Comparison of ENCODE assay signal across 12 cellular contexts in genomic region chr6:89023591-89024441, GRCh38. TPM values are rescaled to one million over a fixed set of nuclear protein-coding genes. Genes with fewer than 3 reads are reported as not detected.
DNase-seq lines count a peak whose midpoint lies in the region; ATAC-seq and TF ChIP-seq lines count a peak whose summit lies in the region.
"Had no signal": no experiment of that assay in that cellular context is flagged by ENCODE, and none has a peak within 500 bp of the region (broad histone marks: within the 10 kb centered on the region; RNA-seq: fewer than 3 reads in every experiment).

No MANE protein-coding gene starts in this region.

- DNase-seq in HS-5 (ENCODE audit: low read depth) (peak; percentile 8), mammary epithelial cell (peak; percentile 30), right atrium auricular region (ENCODE audit: low spot score) (peak; percentile 74), gastrocnemius medialis (peak in 1 of 2 donors; percentile 29), HuH-7 (ENCODE audit: low spot score) (no peak), islet precursor cell (no peak)
- no peak for DNase-seq in stimulated activated CD4-positive, alpha-beta T cell treated with anti-CD3 and anti-CD28 coated beads, Interleukin-15, amount 100 ng/mL, for 24 hours
- DNase-seq: activated CD4-positive, alpha-beta T cell treated with anti-CD3 and anti-CD28 coated beads, Interleukin-2, amount 50 U/mL, for 48 hours; activated naive CD4-positive, alpha-beta T cell treated with anti-CD3 and anti-CD28 coated beads, Interleukin-2, amount 50 U/mL, for 16 hours; SJCRH30 had no signal

- in situ Hi-C loops in mammary epithelial cell (cut with MboI; ENCODE audit: low sequenced_read_pairs in 2 of 2) (no loop called here), gastrocnemius medialis (cut with MboI; ENCODE audit: low sequenced_read_pairs in 4 of 4) (no loop called here)

- H3K36me3 ChIP-seq in mammary epithelial cell (ENCODE audit: insufficient read depth, low read length): no peaks in the 10 kb centered on the region
- H3K36me3 ChIP-seq in right atrium auricular region: no peaks in the 10 kb centered on the region
- H3K36me3 ChIP-seq in gastrocnemius medialis: no peaks in the 10 kb centered on the region
- H3K36me3 ChIP-seq: SJCRH30 had no signal

- 80% methylated on average over 1 of the region's 4 CpGs for WGBS in mammary epithelial cell (ENCODE audit: low coverage, missing lambda C conversion rate)

- TF ChIP-seq CTCF in mammary epithelial cell (conservative IDR thresholded peaks at IDR 0.05 in 1 of 2, IDR thresholded peaks at IDR 0.05 in 1 of 2; ENCODE audit: extremely low read depth in 1 of 2, insufficient read depth in 1 of 2, low read depth in 1 of 2, low read length in 2 of 2) (no peak), right atrium auricular region (IDR thresholded peaks at IDR 0.05) (no peak), gastrocnemius medialis (IDR thresholded peaks at IDR 0.05 in 4 of 5, conservative IDR thresholded peaks at IDR 0.05 in 1 of 5) (no peak)

- BruUV-seq in mammary epithelial cell (replicated peaks; lab: Mats Ljungman, UMichigan): no TSS peak

- H2AFZ ChIP-seq in mammary epithelial cell (ENCODE audit: low read depth, low read length): peak overlapping the region; percentile 42

- no peak overlapping the region for H3K9ac ChIP-seq in mammary epithelial cell (ENCODE audit: insufficient read depth, low read length)

- H3K27me3 ChIP-seq in mammary epithelial cell (ENCODE audit: insufficient read depth, low read length): no peaks in the 10 kb centered on the region
- H3K27me3 ChIP-seq in right atrium auricular region: no peaks in the 10 kb centered on the region
- no peaks in the 10 kb centered on the region for H3K27me3 ChIP-seq in gastrocnemius medialis
- H3K27me3 ChIP-seq: SJCRH30 had no signal

- H3K4me2 ChIP-seq in mammary epithelial cell (ENCODE audit: insufficient read depth, low read depth, low read length): no peak overlapping the region

- H3K79me2 ChIP-seq in mammary epithelial cell (ENCODE audit: insufficient read depth, low read length): no peaks in the 10 kb centered on the region

- peaks cover 28% of the 10 kb centered on the region for H3K4me1 ChIP-seq in mammary epithelial cell (ENCODE audit: insufficient read depth, low read length)
- H3K4me1 ChIP-seq in right atrium auricular region: peaks cover 0 to 34% of the 10 kb centered on the region in 2 donors
- H3K4me1 ChIP-seq in gastrocnemius medialis: peaks cover 31 to 32% of the 10 kb centered on the region in 2 donors
- H3K4me1 ChIP-seq: SJCRH30 had no signal

- ATAC-seq in gastrocnemius medialis (peak; percentile 49 to 78), HG03045 (IDR thresholded peaks at IDR 0.05; ENCODE audit: unreplicated experiment) (no peak)

- H3K4me3 ChIP-seq in mammary epithelial cell (replicated peaks in 1 of 3; ENCODE audit: insufficient read depth in 1 of 3, low read depth in 2 of 3, low read length in 3 of 3) (no peak overlapping the region), right atrium auricular region (no peak overlapping the region), gastrocnemius medialis (no peak overlapping the region)
- H3K4me3 ChIP-seq: SJCRH30 had no signal

- TF ChIP-seq POLR2A in gastrocnemius medialis (IDR thresholded peaks at IDR 0.05): no peak

- dilution Hi-C loops in mammary epithelial cell (cut with HindIII; ENCODE audit: low sequenced_read_pairs): no loop called here

- intact Hi-C loops in mammary epithelial cell (cut with micrococcal nuclease): no loop called here
- intact Hi-C loops in gastrocnemius medialis (cut with DNase I; ENCODE audit: low total_unique reads): loop anchor here (2.0 kb wide), 1 partner anchor 41 kb away; no protein-coding TSS in a partner anchor

- no peaks in the 10 kb centered on the region for H4K20me1 ChIP-seq in mammary epithelial cell (ENCODE audit: insufficient read depth, low read length)

- CTCF ChIA-PET in mammary epithelial cell (lab: Charles Lee; ENCODE audit: low non-redundant PET): interaction anchor here (0.6 kb wide), 1 partner anchor 324 kb away, joined by 3 read pairs; no protein-coding TSS in a partner anchor

- H3K9me3 ChIP-seq in mammary epithelial cell (replicated peaks; ENCODE audit: insufficient read depth, low read length) (no peaks in the 10 kb centered on the region), right atrium auricular region (no peaks in the 10 kb centered on the region), gastrocnemius medialis (no peaks in the 10 kb centered on the region)
- H3K9me3 ChIP-seq: SJCRH30 had no signal

- H3K27ac ChIP-seq in mammary epithelial cell (ENCODE audit: insufficient read depth, low read depth, low read length): no peak overlapping the region
- peak overlapping the region; percentile 42 to 75 for H3K27ac ChIP-seq in right atrium auricular region
- H3K27ac ChIP-seq in gastrocnemius medialis: peak overlapping the region; percentile 49 to 78 (median 62)
- H3K27ac ChIP-seq: C4-2B, SJCRH30 had no signal

RNA-seq across cellular contexts. Expression of gene PNRC1, which starts 56.7 kb away (rescaled TPM):
- 10 to 100 TPM; 56.6 to 75.0 TPM for total RNA-seq in mammary epithelial cell
- polyA plus RNA-seq in mammary epithelial cell: 4.7 TPM
- 27.0 TPM for polyA minus RNA-seq in mammary epithelial cell
- 100 to 1,000 TPM; 180 to 201 TPM for total RNA-seq in right atrium auricular region
- total RNA-seq in gastrocnemius medialis: 100 to 1,000 TPM; 229 to 458 (median 311) TPM

Comparison
In these comparisons a context has a peak if more than half of its experiments do, and no peak if none do; other contexts are left out.
1. DNase-seq: peak in HS-5 (single experiment), mammary epithelial cell (single experiment) and right atrium auricular region (single experiment); none in stimulated activated CD4-positive, alpha-beta T cell treated with anti-CD3 and anti-CD28 coated beads, Interleukin-15, amount 100 ng/mL, for 24 hours (single experiment), HuH-7 (single experiment) and islet precursor cell (single experiment).